In genomic region chr3:88058593-88059379, GRCh38 we compare ENCODE assay signal across 8 cellular contexts.
DNase-seq lines count a peak whose midpoint lies in the region; ATAC-seq and TF ChIP-seq lines count a peak whose summit lies in the region.

TSS of gene CGGBP1 (minus strand) at chr3:88059005. CDS start at chr3:88055976, 3,029 bp downstream.
TSS of gene ZNF654 (plus strand) at chr3:88059255. CDS start at chr3:88059320, 65 bp downstream.

- peak; percentile 97 for DNase-seq in AG09309 (ENCODE audit: low read depth)
- DNase-seq in NCI-H446 (lab: John Stamatoyannopoulos, UW): peak; percentile 91 to 95
- peak; percentile 99 for DNase-seq in activated CD4-positive, CD25-positive, alpha-beta regulatory T cell treated with anti-CD3 and anti-CD28 coated beads, Interleukin-2, amount 50 U/mL, for 16 hours (ENCODE audit: low read depth, low spot score)
- peak; percentile 99 for DNase-seq in central memory CD8-positive, alpha-beta T cell (ENCODE audit: low spot score in 2 of 2)
- peak; percentile 99 for DNase-seq in iris pigment epithelial cell (ENCODE audit: low read depth)
- DNase-seq in stimulated activated CD4-positive, alpha-beta T cell treated with anti-CD3 and anti-CD28 coated beads, Interleukin-12 subunit alpha, Interleukin-12 subunit beta, amount 100 ng/mL, for 24 hours (ENCODE audit: low read depth in 2 of 2): peak; percentile 98 to 99

- ATAC-seq in GM19025 (IDR thresholded peaks at IDR 0.05; ENCODE audit: low read depth, unreplicated experiment): peak; percentile 90
- peak; percentile 94 for ATAC-seq in HG03342 (IDR thresholded peaks at IDR 0.05; ENCODE audit: unreplicated experiment)
- peak; percentile 93 for ATAC-seq in central memory CD8-positive, alpha-beta T cell (replicated peaks; ENCODE audit: extremely low read depth, poor library complexity, severe bottlenecking)

- H3K27ac Mint-ChIP-seq in central memory CD8-positive, alpha-beta T cell (ENCODE audit: low read depth): peak within 1 kb of the TSS; percentile 99

- no peaks in the 10 kb centered on the region for H3K27me3 Mint-ChIP-seq in central memory CD8-positive, alpha-beta T cell

- no peaks in the 10 kb centered on the region for H3K9me3 Mint-ChIP-seq in central memory CD8-positive, alpha-beta T cell

- H3K36me3 Mint-ChIP-seq in central memory CD8-positive, alpha-beta T cell (ENCODE audit: insufficient read depth): peaks cover 37% of the 10 kb centered on the region

- H3K4me3 ChIP-seq in AG09309 (ENCODE audit: control insufficient read depth, low read depth, low read length): peak within 1 kb of the TSS; percentile 100

- no peak for TF ChIP-seq CTCF in AG09309 (IDR thresholded peaks at IDR 0.05; ENCODE audit: control insufficient read depth, insufficient read depth, low read depth, low read length, missing control alignments)

- H3K4me3 Mint-ChIP-seq in central memory CD8-positive, alpha-beta T cell: peak within 1 kb of the TSS; percentile 100

- peaks cover 48% of the 10 kb centered on the region for H3K4me1 Mint-ChIP-seq in central memory CD8-positive, alpha-beta T cell

Comparison
In these comparisons a context has a peak if more than half of its experiments do, and no peak if none do; other contexts are left out.
1. Peak in every context shown above with its lines: DNase-seq, ATAC-seq and H3K4me3 ChIP-seq.